ENCODE assay signal across 11 cellular contexts in genomic region chr5:169160405-169160901, GRCh38.
A peak's percentile ranks its signal among the peaks of the same experiment; 100 is the strongest.
DNase-seq lines count a peak whose midpoint lies in the region; ATAC-seq and TF ChIP-seq lines count a peak whose summit lies in the region.
"Had no signal": no experiment of that assay in that cellular context is flagged by ENCODE, and none has a peak within 500 bp of the region (broad histone marks: within the 10 kb centered on the region; RNA-seq: fewer than 3 reads in every experiment).

No MANE protein-coding gene starts in this region.

- H3K27ac ChIP-seq in GM23338 (ENCODE audit: low read depth) = no peak overlapping the region
- H3K27ac ChIP-seq in subcutaneous abdominal adipose tissue (ENCODE audit: low read depth, low read length) = peak overlapping the region; percentile 75
- H3K27ac ChIP-seq in MM.1S (ENCODE audit: low read length) = no peak overlapping the region

- DNase-seq in GM23338 (ENCODE audit: low spot score) (peak; percentile 47), adipocyte (ENCODE audit: low read depth) (peak; percentile 38), islet precursor cell (peak; percentile 38), MM.1S (no peak)
- DNase-seq in activated naive CD4-positive, alpha-beta T cell treated with Interleukin-2 at 50 U/mL for 16 hours = no peak
- no peak for DNase-seq in activated naive CD4-positive, alpha-beta T cell (lab: John Stamatoyannopoulos, UW)
- DNase-seq: activated CD4-positive, alpha-beta T cell treated with anti-CD3 and anti-CD28 coated beads, Interleukin-2, amount 10 ng/mL, durations not matched to agents 24 days and 14 days; NCI-H1092 had no signal

- no peak overlapping the region for H3K4me3 Mint-ChIP-seq in GM23338
- H3K4me3 Mint-ChIP-seq: activated CD4-positive, alpha-beta T cell treated with anti-CD3 and anti-CD28 coated beads, Interleukin-2, amount 10 ng/mL, durations not matched to agents 24 days and 14 days had no signal

- H3K36me3 Mint-ChIP-seq in GM23338 (ENCODE audit: low read depth) = peaks cover 19% of the 10 kb centered on the region; the same call in 2 of the 3 replicates

- H3K4me2 ChIP-seq in GM23338 (no peak overlapping the region), MM.1S (ENCODE audit: low read depth, low read length) (no peak overlapping the region)

- H3K9me3 Mint-ChIP-seq in GM23338 = peaks cover 25% of the 10 kb centered on the region

- no peak overlapping the region for H2AFZ ChIP-seq in GM23338
- no peak overlapping the region for H2AFZ ChIP-seq in MM.1S (ENCODE audit: low read length)

- TF ChIP-seq CTCF in GM23338 (conservative IDR thresholded peaks at IDR 0.05; ENCODE audit: low read depth in 2 of 2) = peak; percentile 48 to 64
- TF ChIP-seq CTCF in MM.1S (IDR thresholded peaks at IDR 0.05; ENCODE audit: low read length) = no peak

- H3K9me3 ChIP-seq in adipocyte (ENCODE audit: control insufficient read depth, low read length) (peaks cover 19% of the 10 kb centered on the region), subcutaneous abdominal adipose tissue (ENCODE audit: control insufficient read depth in 5 of 5, low read length in 5 of 5) (peaks cover 0 to 9% (median 0%) of the 10 kb centered on the region in 5 donors), MM.1S (replicated peaks; ENCODE audit: insufficient read depth, low read length) (no peaks in the 10 kb centered on the region)

- H3K27ac Mint-ChIP-seq in GM23338 = no peak overlapping the region
- H3K27ac Mint-ChIP-seq: activated CD4-positive, alpha-beta T cell treated with anti-CD3 and anti-CD28 coated beads, Interleukin-2, amount 10 ng/mL, durations not matched to agents 24 days and 14 days had no signal

- peaks cover 13% of the 10 kb centered on the region for H3K4me1 Mint-ChIP-seq in GM23338
- H3K4me1 Mint-ChIP-seq: activated CD4-positive, alpha-beta T cell treated with anti-CD3 and anti-CD28 coated beads, Interleukin-2, amount 10 ng/mL, durations not matched to agents 24 days and 14 days had no signal

- H4K20me1 ChIP-seq in GM23338 (replicated peaks; ENCODE audit: insufficient read depth) (no peaks in the 10 kb centered on the region), MM.1S (ENCODE audit: insufficient read depth, low read length) (no peaks in the 10 kb centered on the region)

- no peaks in the 10 kb centered on the region for H3F3A ChIP-seq in GM23338 (replicated peaks; ENCODE audit: low read depth)
- H3F3A ChIP-seq in MM.1S (ENCODE audit: insufficient read depth, low read length) = no peaks in the 10 kb centered on the region

- H3K9me2 ChIP-seq in GM23338 (ENCODE audit: insufficient read depth) = 0 out of 2 replicates have a peak, but pooled peaks cover 5% of the 10 kb centered on the region
- no peaks in the 10 kb centered on the region for H3K9me2 ChIP-seq in MM.1S (replicated peaks; ENCODE audit: insufficient read depth, low read length)

- no peaks in the 10 kb centered on the region for H3K4me1 ChIP-seq in GM23338 (ENCODE audit: insufficient read depth)
- H3K4me1 ChIP-seq in adipocyte (ENCODE audit: control insufficient read depth, insufficient read depth, low read length) = peaks cover 41% of the 10 kb centered on the region
- peaks cover 0 to 32% (median 27%) of the 10 kb centered on the region in 5 donors for H3K4me1 ChIP-seq in subcutaneous abdominal adipose tissue (ENCODE audit: control insufficient read depth in 5 of 5, insufficient read depth in 5 of 5, low read length in 5 of 5)
- no peaks in the 10 kb centered on the region for H3K4me1 ChIP-seq in MM.1S (ENCODE audit: low read length)

- H3K27me3 Mint-ChIP-seq in GM23338 (ENCODE audit: insufficient read depth, low read depth, poor library complexity) = peaks cover 3% of the 10 kb centered on the region
- H3K27me3 Mint-ChIP-seq: activated CD4-positive, alpha-beta T cell treated with anti-CD3 and anti-CD28 coated beads, Interleukin-2, amount 10 ng/mL, durations not matched to agents 24 days and 14 days had no signal

- H3K36me3 ChIP-seq in GM23338 (ENCODE audit: insufficient read depth) (no peaks in the 10 kb centered on the region; the same call in 1 of the 2 replicates), adipocyte (ENCODE audit: control insufficient read depth, insufficient read depth, low read length, severe bottlenecking) (no peaks in the 10 kb centered on the region), subcutaneous abdominal adipose tissue (ENCODE audit: control insufficient read depth in 5 of 5, insufficient read depth in 5 of 5, low read length in 5 of 5) (no peaks in the 10 kb centered on the region), MM.1S (replicated peaks; ENCODE audit: insufficient read depth, low read length) (no peaks in the 10 kb centered on the region)

- H3K27me3 ChIP-seq in GM23338 (ENCODE audit: insufficient read depth) (no peaks in the 10 kb centered on the region), adipocyte (replicated peaks; ENCODE audit: control insufficient read depth, insufficient read depth, low read length) (no peaks in the 10 kb centered on the region), subcutaneous abdominal adipose tissue (ENCODE audit: control insufficient read depth in 5 of 5, insufficient read depth in 4 of 5, low read length in 5 of 5) (no peaks in the 10 kb centered on the region), MM.1S (replicated peaks; ENCODE audit: insufficient read depth, low read length) (no peaks in the 10 kb centered on the region)

- no peak overlapping the region for H3K4me3 ChIP-seq in GM23338
- peak overlapping the region; percentile 59 for H3K4me3 ChIP-seq in adipocyte (ENCODE audit: low read length)
- no peak overlapping the region for H3K4me3 ChIP-seq in subcutaneous abdominal adipose tissue (ENCODE audit: low read depth in 1 of 5, low read length in 5 of 5)
- H3K4me3 ChIP-seq in MM.1S (ENCODE audit: low read length) = no peak overlapping the region
- H3K4me3 ChIP-seq: skin epidermis had no signal

- ATAC-seq in GM23338 (no peak), HG03342 (IDR thresholded peaks at IDR 0.05; ENCODE audit: unreplicated experiment) (no peak)

- no peaks in the 10 kb centered on the region for H3K79me2 ChIP-seq in GM23338 (replicated peaks; ENCODE audit: insufficient read depth)
- no peaks in the 10 kb centered on the region for H3K79me2 ChIP-seq in MM.1S (ENCODE audit: low read length)

- H3K9ac ChIP-seq in adipocyte (ENCODE audit: low read length) (peak overlapping the region; percentile 77), subcutaneous abdominal adipose tissue (ENCODE audit: low read length in 5 of 5) (peak overlapping the region in 1 of 5 donors; percentile 48), MM.1S (ENCODE audit: low read length) (no peak overlapping the region)

TF ChIP-seq in GM23338, 12 proteins besides CTCF, POLR2A, EP300 and RAD21:
- TF ChIP-seq EZH2phosphoT487 (IDR thresholded peaks at IDR 0.05; ENCODE audit: unreplicated experiment) = no peak
- no peak for TF ChIP-seq POLR2AphosphoS5 (IDR thresholded peaks at IDR 0.05; ENCODE audit: low read depth)
- TF ChIP-seq CREB1 (CRISPR knock-in tag; IDR thresholded peaks at IDR 0.05; ENCODE audit: low read depth) = no peak
- no peak for TF ChIP-seq JUNB (IDR thresholded peaks at IDR 0.05; ENCODE audit: unreplicated experiment)
- no peak for TF ChIP-seq ZNF114 (CRISPR knock-in tag; IDR thresholded peaks at IDR 0.05)

Comparison
In these comparisons a context has a peak if more than half of its experiments do, and no peak if none do; other contexts are left out.
1. DNase-seq: peak in GM23338 (single experiment), adipocyte (single experiment) and islet precursor cell (single experiment); none in MM.1S (single experiment), activated naive CD4-positive, alpha-beta T cell treated with Interleukin-2 at 50 U/mL for 16 hours (single experiment) and activated naive CD4-positive, alpha-beta T cell (0 of 4).